ENCODE assay signal across 1 cellular context in genomic region chr14:61145903-61146411, GRCh38.
A peak's percentile ranks its signal among the peaks of the same experiment; 100 is the strongest.
TF ChIP-seq lines count a peak whose summit lies in the region.

No MANE protein-coding gene starts in this region.

TF ChIP-seq in SK-N-SH, 30 proteins besides CTCF, POLR2A, EP300 and RAD21 (continued from another document):
- TF ChIP-seq REST (IDR thresholded peaks at IDR 0.05; ENCODE audit: low read depth, low read length) = no peak
- TF ChIP-seq MAX (IDR thresholded peaks at IDR 0.05; ENCODE audit: low read depth) = peak; percentile 72; the same call in 1 of the 2 replicates
- no peak for TF ChIP-seq EZH2phosphoT487 (IDR thresholded peaks at IDR 0.05; ENCODE audit: borderline replicate concordance, low read depth)
- no peak for TF ChIP-seq IRF3 (IDR thresholded peaks at IDR 0.05; ENCODE audit: low read depth, low read length)
- no peak for TF ChIP-seq SMC3 (IDR thresholded peaks at IDR 0.05; ENCODE audit: low read depth, low read length)
- TF ChIP-seq NRF1 (IDR thresholded peaks at IDR 0.05; ENCODE audit: low read depth, low read length) = no peak
- 0 out of 2 replicates have a peak, but pooled peaks have one; percentile 2 for TF ChIP-seq RXRA (IDR thresholded peaks at IDR 0.05; ENCODE audit: borderline replicate concordance, low read depth)
- no peak for TF ChIP-seq USF1 (IDR thresholded peaks at IDR 0.05; ENCODE audit: borderline replicate concordance, low read depth)
- peak; percentile 15; the same call in 1 of the 2 replicates for TF ChIP-seq POLR2AphosphoS5 (IDR thresholded peaks at IDR 0.05; ENCODE audit: low read depth, low read length)
- peak; percentile 55 for TF ChIP-seq CHD2 (IDR thresholded peaks at IDR 0.05; ENCODE audit: low read length, partially characterized antibody)
- TF ChIP-seq SIN3A (IDR thresholded peaks at IDR 0.05; ENCODE audit: borderline replicate concordance, low read depth, low read length) = peak; percentile 72; the same call in 1 of the 2 replicates
- TF ChIP-seq YY1 (IDR thresholded peaks at IDR 0.05; ENCODE audit: low read depth) = no peak
- peak; percentile 88 for TF ChIP-seq MXI1 (IDR thresholded peaks at IDR 0.05; ENCODE audit: low read depth, low read length)
- TF ChIP-seq MEF2A (IDR thresholded peaks at IDR 0.05; ENCODE audit: borderline replicate concordance, low read depth) = no peak
- TF ChIP-seq FOXJ3 (CRISPR knock-in tag; IDR thresholded peaks at IDR 0.05) = no peak; the same call in 1 of the 2 replicates
- TF ChIP-seq GATA2 (CRISPR knock-in tag; IDR thresholded peaks at IDR 0.05) = no peak
- TF ChIP-seq USF2 (IDR thresholded peaks at IDR 0.05; ENCODE audit: borderline replicate concordance, low read depth, low read length) = no peak
- no peak for TF ChIP-seq RFX5 (IDR thresholded peaks at IDR 0.05; ENCODE audit: low read length)
TF ChIP-seq in SK-N-SH: peak in this region for 11.
